10 cellular contexts compared by ENCODE assay signal in the genomic region with DNA sequence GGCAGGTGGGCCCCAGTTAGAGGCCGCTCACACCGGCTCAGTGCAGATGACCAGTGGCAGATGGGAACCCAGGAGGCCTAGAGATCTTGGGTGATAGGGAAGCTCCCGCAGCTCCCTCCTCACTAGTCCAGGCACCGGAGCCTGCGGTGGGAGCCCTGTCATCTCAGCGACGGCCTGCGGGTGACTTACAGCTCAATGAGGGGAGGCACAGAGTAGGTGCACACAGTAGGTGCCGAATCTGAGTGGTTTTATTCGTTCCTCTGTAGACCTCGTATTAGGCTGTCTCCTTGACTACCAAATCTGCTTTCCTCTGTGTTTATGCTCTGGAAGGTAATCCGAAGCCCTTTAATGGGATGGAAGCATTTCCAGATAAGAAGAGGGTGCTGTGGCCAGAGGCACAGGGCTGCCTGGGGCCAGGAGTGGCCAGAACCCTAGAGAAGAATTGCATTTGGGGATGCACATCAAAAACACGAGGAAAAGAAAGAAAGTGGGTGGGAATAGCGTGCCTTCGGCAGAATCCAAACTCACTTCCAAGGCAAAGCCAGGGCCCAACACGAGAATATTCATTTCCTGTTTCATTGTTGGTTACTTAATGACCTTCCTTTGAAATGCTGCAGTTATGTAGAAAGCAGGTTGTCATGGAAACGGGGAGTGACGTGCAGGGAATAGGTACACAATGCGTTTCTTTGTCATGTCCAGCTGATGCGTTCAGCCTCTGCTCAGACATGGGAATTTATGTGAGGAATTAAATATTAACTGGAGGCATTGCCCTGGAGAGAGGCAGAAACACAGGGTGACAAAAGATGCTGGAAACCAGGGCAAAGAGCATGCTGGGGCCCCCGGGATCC. TPM values are rescaled to one million over a fixed set of nuclear protein-coding genes. Genes with fewer than 3 reads are reported as not detected.
DNase-seq lines count a peak whose midpoint lies in the region; ATAC-seq and FAIRE-seq lines count a peak whose summit lies in the region.
"Had no signal": no experiment of that assay in that cellular context is flagged by ENCODE, and none has a peak within 500 bp of the region (broad histone marks: within the 10 kb centered on the region; RNA-seq: fewer than 3 reads in every experiment).

No MANE protein-coding gene starts in this region.

- DNase-seq in Caki2 (ENCODE audit: low read depth) = peak; percentile 94
- peak; percentile 16 to 94 (median 71) for DNase-seq in NCI-H1417 (lab: John Stamatoyannopoulos, UW)
- peak; percentile 70 for DNase-seq in astrocyte of the hippocampus (ENCODE audit: low read depth, low spot score)
- DNase-seq in naive thymus-derived CD8-positive, alpha-beta T cell = no peak
- no peak for DNase-seq in amniotic stem cell (lab: John Stamatoyannopoulos, UW)
- DNase-seq in NCI-H524 treated with DMSO at 0.1 percent for 48 hours (lab: John Stamatoyannopoulos, UW) = no peak
- no peak for DNase-seq in activated CD4-positive, alpha-beta T cell treated with anti-CD3 and anti-CD28 coated beads, Interleukin-2, amount 50 U/mL, for 4 hours
- DNase-seq: CD4-positive, alpha-beta T cell had no signal

- no peak overlapping the region for H3K4me3 Mint-ChIP-seq in naive thymus-derived CD8-positive, alpha-beta T cell
- H3K4me3 Mint-ChIP-seq: CD4-positive, alpha-beta T cell; stimulated activated memory B cell treated with anti-CD40 and anti-IgM and Interleukin-4, amounts not matched to agents 10 μg/mL and 1 μg/mL and 100 μg/mL, for 72 hours had no signal

- peak overlapping the region in 2 of 10 donors; percentile 4 to 10 for H3K27ac Mint-ChIP-seq in naive thymus-derived CD8-positive, alpha-beta T cell
- H3K27ac Mint-ChIP-seq: CD4-positive, alpha-beta T cell; stimulated activated memory B cell treated with anti-CD40 and anti-IgM and Interleukin-4, amounts not matched to agents 10 μg/mL and 1 μg/mL and 100 μg/mL, for 72 hours had no signal

- POLR2A ChIA-PET in naive thymus-derived CD8-positive, alpha-beta T cell (lab: Charles Lee) = no interaction called here

- peaks cover 10 to 21% (median 15%) of the 10 kb centered on the region in 4 donors for H3K4me1 Mint-ChIP-seq in naive thymus-derived CD8-positive, alpha-beta T cell

- in situ Hi-C loops in Caki2 (cut with HindIII; ENCODE audit: low pct_unique_long_range_greater_than_20kb, low sequenced_read_pairs) = no loop called here

- no peak for ATAC-seq in naive thymus-derived CD8-positive, alpha-beta T cell
- ATAC-seq: stimulated activated memory B cell treated with anti-CD40 and anti-IgM and Interleukin-4, amounts not matched to agents 10 μg/mL and 1 μg/mL and 100 μg/mL, for 72 hours had no signal

- H3K36me3 Mint-ChIP-seq in naive thymus-derived CD8-positive, alpha-beta T cell = no peaks in the 10 kb centered on the region
- H3K36me3 Mint-ChIP-seq: stimulated activated memory B cell treated with anti-CD40 and anti-IgM and Interleukin-4, amounts not matched to agents 10 μg/mL and 1 μg/mL and 100 μg/mL, for 72 hours had no signal

- peaks cover 3 to 33% (median 5%) of the 10 kb centered on the region in 5 donors for H3K27me3 Mint-ChIP-seq in naive thymus-derived CD8-positive, alpha-beta T cell

- peak; percentile 89 for FAIRE-seq in islet of Langerhans (lab: Jason Lieb, UNC)

- no peaks in the 10 kb centered on the region for H3K9me3 Mint-ChIP-seq in naive thymus-derived CD8-positive, alpha-beta T cell
- H3K9me3 Mint-ChIP-seq: CD4-positive, alpha-beta T cell; stimulated activated memory B cell treated with anti-CD40 and anti-IgM and Interleukin-4, amounts not matched to agents 10 μg/mL and 1 μg/mL and 100 μg/mL, for 72 hours had no signal

RNA-seq across cellular contexts. Expression of a gene that starts 24.7 kb away (rescaled TPM):
- total RNA-seq in Caki2 (2014; rRNA removed; shearing (Covaris generic); ENCODE audit: low replicate concordance) = not detected in 2 replicates
- total RNA-seq in naive thymus-derived CD8-positive, alpha-beta T cell = not detected
- polyA plus RNA-seq in naive thymus-derived CD8-positive, alpha-beta T cell = not detected

Comparison
In these comparisons a context has a peak if more than half of its experiments do, and no peak if none do; other contexts are left out.
1. DNase-seq: peak in Caki2 (single experiment), NCI-H1417 (3 of 3) and astrocyte of the hippocampus (single experiment); none in naive thymus-derived CD8-positive, alpha-beta T cell (0 of 10), amniotic stem cell (single experiment), NCI-H524 treated with DMSO at 0.1 percent for 48 hours (single experiment) and activated CD4-positive, alpha-beta T cell treated with anti-CD3 and anti-CD28 coated beads, Interleukin-2, amount 50 U/mL, for 4 hours (0 of 2).